17 cellular contexts compared by ENCODE assay signal in genomic region chr3:108006901-108007331, GRCh38.
DNase-seq lines count a peak whose midpoint lies in the region; ATAC-seq and TF ChIP-seq lines count a peak whose summit lies in the region.
"Had no signal": no experiment of that assay in that cellular context is flagged by ENCODE, and none has a peak within 500 bp of the region (broad histone marks: within the 10 kb centered on the region; RNA-seq: fewer than 3 reads in every experiment).

No MANE protein-coding gene starts in this region.

- H3K4me1 ChIP-seq in right cardiac atrium (ENCODE audit: control insufficient read depth, insufficient read depth, low read length) (peaks cover 5% of the 10 kb centered on the region), thoracic aorta (ENCODE audit: control insufficient read depth in 1 of 2, low read depth in 2 of 2) (peaks cover 16 to 36% of the 10 kb centered on the region in 2 donors)
- H3K4me1 ChIP-seq: SJCRH30 had no signal

- H3K27me3 ChIP-seq in right cardiac atrium (ENCODE audit: control insufficient read depth, insufficient read depth) (no peaks in the 10 kb centered on the region), thoracic aorta (replicated peaks; ENCODE audit: insufficient read depth) (no peaks in the 10 kb centered on the region)
- H3K27me3 ChIP-seq: BE2C, SJCRH30, thyroid gland had no signal

- no peak overlapping the region for H3K4me3 Mint-ChIP-seq in chondrocyte (ENCODE audit: unreplicated experiment)

- H3K4me1 Mint-ChIP-seq in chondrocyte (ENCODE audit: low read depth) = peaks cover 22% of the 10 kb centered on the region

- H3K36me3 Mint-ChIP-seq in chondrocyte (ENCODE audit: low read depth) = no peaks in the 10 kb centered on the region

- no peaks in the 10 kb centered on the region for H3K36me3 ChIP-seq in thoracic aorta
- H3K36me3 ChIP-seq: BE2C, SJCRH30, thyroid gland had no signal

- H3K9me3 ChIP-seq in right cardiac atrium (ENCODE audit: control insufficient read depth, low read length) (no peaks in the 10 kb centered on the region), thoracic aorta (no peaks in the 10 kb centered on the region)
- H3K9me3 ChIP-seq: BE2C, SJCRH30, thyroid gland had no signal

- WGBS in right cardiac atrium = 31% methylated on average over 2 of the region's 2 CpGs

- H3K27ac Mint-ChIP-seq in chondrocyte (ENCODE audit: unreplicated experiment) = peak overlapping the region; percentile 37

- no peak overlapping the region for H3K27ac ChIP-seq in right cardiac atrium (ENCODE audit: low read length)
- no peak overlapping the region for H3K27ac ChIP-seq in thoracic aorta
- H3K27ac ChIP-seq: SJCRH30, thyroid gland had no signal

- no peaks in the 10 kb centered on the region for H3K27me3 Mint-ChIP-seq in chondrocyte (ENCODE audit: low read depth)

- no peaks in the 10 kb centered on the region for H3K9me3 Mint-ChIP-seq in chondrocyte (ENCODE audit: low read depth)

- H3K4me3 ChIP-seq in right cardiac atrium (ENCODE audit: low read length) (no peak overlapping the region), thoracic aorta (no peak overlapping the region)
- H3K4me3 ChIP-seq: SJCRH30, thyroid gland had no signal

- peak; percentile 15 to 46 for DNase-seq in NCI-H446 (lab: John Stamatoyannopoulos, UW)
- DNase-seq in chondrocyte (ENCODE audit: low spot score) = no peak
- no peak for DNase-seq in right cardiac atrium
- DNase-seq in thoracic aorta (ENCODE audit: low spot score) = no peak
- no peak for DNase-seq in HuH-7 (ENCODE audit: low spot score)
- DNase-seq in activated CD4-positive, CD25-positive, alpha-beta regulatory T cell (lab: John Stamatoyannopoulos, UW) = no peak
- DNase-seq in AML-193 (lab: John Stamatoyannopoulos, UW) = no peak
- DNase-seq: activated CD4-positive, alpha-beta T cell treated with anti-CD3 and anti-CD28 coated beads for 1 hour; activated effector memory CD4-positive, alpha-beta T cell treated with Interleukin-2 at 50 U/mL for 16 hours; amniotic stem cell; DMS 273 treated with DMSO at 0.1 percent for 48 hours; GF-D8; NK-92 treated with Interleukin-12 subunit alpha and Interleukin-12 subunit beta, amount 100 ng/mL, for 24 hours; SJCRH30; T-helper 2 cell had no signal

- intact Hi-C loops in right cardiac atrium (cut with DNase I) = no loop called here

- no peak for TF ChIP-seq CTCF in chondrocyte (IDR thresholded peaks at IDR 0.05)
- TF ChIP-seq CTCF in thoracic aorta (IDR thresholded peaks at IDR 0.05) = no peak

- peak; percentile 6 to 9 for ATAC-seq in right cardiac atrium
- ATAC-seq in thoracic aorta (ENCODE audit: insufficient number of reproducible peaks, low FRiP score, low read depth) = peak; percentile 39

Comparison
In these comparisons a context has a peak if more than half of its experiments do, and no peak if none do; other contexts are left out.
1. DNase-seq: peak in NCI-H446 (2 of 2); none in chondrocyte (single experiment), right cardiac atrium (0 of 3), thoracic aorta (single experiment), HuH-7 (single experiment), activated CD4-positive, CD25-positive, alpha-beta regulatory T cell (0 of 4) and AML-193 (0 of 2).